ENCODE assay signal across 36 cellular contexts in the genomic region with DNA sequence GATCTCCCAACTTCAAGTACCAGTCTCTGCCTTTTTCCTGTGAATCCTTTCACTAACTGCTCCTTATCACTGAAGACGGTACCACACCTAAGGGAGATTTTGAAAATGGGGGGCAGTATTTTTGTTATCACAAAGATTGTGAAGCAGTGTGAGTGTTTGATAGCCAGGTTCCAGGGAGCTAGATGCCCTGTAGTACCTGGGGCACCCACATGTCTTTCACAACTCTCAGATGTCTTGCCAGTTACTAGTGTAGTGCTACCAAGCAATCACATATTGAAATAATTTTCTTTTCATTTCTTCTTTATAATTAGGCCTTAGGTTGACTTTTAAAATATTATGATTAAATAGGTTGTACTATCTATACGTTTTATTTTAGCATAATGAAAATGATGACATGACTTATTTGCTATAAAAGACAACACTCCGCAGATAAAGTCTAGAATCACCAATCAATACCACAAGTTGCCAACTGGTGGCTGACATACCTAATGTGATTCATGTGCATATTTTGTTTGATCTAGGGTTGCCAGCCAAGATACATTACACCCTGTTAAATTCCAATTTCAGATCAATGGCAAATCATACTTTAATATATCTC.
"Had no signal": no experiment of that assay in that cellular context is flagged by ENCODE, and none has a peak within 500 bp of the region (broad histone marks: within the 10 kb centered on the region; RNA-seq: fewer than 3 reads in every experiment).

No MANE protein-coding gene starts in this region.

- H3K9me3 ChIP-seq: ascending aorta had no signal

- H3K27me3 ChIP-seq: ascending aorta had no signal

- ATAC-seq: activated CD8-positive, alpha-beta memory T cell treated with anti-CD3 and anti-CD28 coated beads, Interleukin-2, amount 10 ng/mL, durations not matched to agents 7 days and 5 days; activated T-cell treated with anti-CD3 and anti-CD28 coated beads, Interleukin-2, amount 50 U/mL, for 72 hours; activated T-helper 17 cell treated with anti-CD3 and anti-CD28 coated beads, Interleukin-2, amount 50 U/mL, for 72 hours; Panc1; Right ventricle myocardium inferior had no signal

- H3K4me1 ChIP-seq: ascending aorta had no signal

- H3K36me3 ChIP-seq: ascending aorta, cardiac muscle cell had no signal

- H3K9ac ChIP-seq: KMS-11 had no signal

- H3K4me2 ChIP-seq: KMS-11 had no signal

- DNase-seq: activated CD4-positive, alpha-beta memory T cell treated with anti-CD3 and anti-CD28 coated beads, Interleukin-2, amount 10 ng/mL, durations not matched to agents 7 days and 5 days; activated CD4-positive, alpha-beta T cell treated with anti-CD3 and anti-CD28 coated beads for 1 hour; activated CD4-positive, alpha-beta T cell treated with anti-CD3 and anti-CD28 coated beads for 48 hours; activated CD4-positive, CD25-positive, alpha-beta regulatory T cell; activated CD8-positive, alpha-beta memory T cell treated with anti-CD3 and anti-CD28 coated beads for 24 hours; activated CD8-positive, alpha-beta memory T cell treated with anti-CD3 and anti-CD28 coated beads, Interleukin-2, amount 10 ng/mL, durations not matched to agents 7 days and 5 days; activated CD8-positive, alpha-beta memory T cell treated with anti-CD3 and anti-CD28 coated beads, Interleukin-2, amount 50 U/mL, for 48 hours; activated effector memory CD4-positive, alpha-beta T cell treated with anti-CD3 and anti-CD28 coated beads, Interleukin-2, amount 50 U/mL, for 16 hours; activated naive CD4-positive, alpha-beta T cell; activated naive CD4-positive, alpha-beta T cell treated with anti-CD3 and anti-CD28 coated beads, Interleukin-2, amount 50 U/mL, for 16 hours; activated naive CD8-positive, alpha-beta T cell treated with anti-CD3 and anti-CD28 coated beads for 36 hours; activated T-cell treated with anti-CD3 and anti-CD28 coated beads, Interleukin-2, amount 50 U/mL, for 72 hours; amniotic stem cell; MM.1S; MV-4-11; NCI-H1092; NCI-H146; NCI-H187 treated with DMSO at 0.1 percent for 48 hours; NCI-H2081; NCI-H2227 treated with DMSO at 0.1 percent for 48 hours; NCI-H446; NCI-H510A treated with DMSO at 0.1 percent for 48 hours; NCI-H526 treated with DMSO at 0.1 percent for 48 hours; NCI-H774; SW 1271; T-helper 1 cell; T-helper 2 cell; T-helper 9 cell had no signal

- H3K27ac ChIP-seq: ascending aorta, cardiac muscle cell, KMS-11, RWPE1, VCaP had no signal

- H3K4me3 ChIP-seq: ascending aorta, cardiac muscle cell had no signal
